In the genomic region with DNA sequence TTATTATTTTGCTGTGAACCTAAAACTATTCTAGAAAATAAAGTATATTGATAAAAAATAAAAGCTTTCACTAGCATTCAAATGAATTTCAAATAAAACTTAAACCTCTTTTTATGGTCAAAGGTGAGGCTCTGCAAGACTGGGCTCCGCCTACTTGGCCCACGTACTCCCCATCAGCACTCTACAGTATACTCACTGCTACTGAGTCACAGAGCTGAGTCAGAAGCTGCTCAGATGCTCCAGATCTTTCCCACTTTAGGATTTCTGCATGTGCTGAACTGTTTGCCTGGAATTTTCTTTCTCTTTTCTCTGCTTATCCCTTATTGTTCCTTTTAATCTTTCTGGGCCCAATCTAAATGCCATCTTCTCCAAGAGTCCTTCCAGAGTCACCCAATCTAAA, we compare ENCODE assay signal across 26 cellular contexts.
DNase-seq lines count a peak whose midpoint lies in the region; ATAC-seq and TF ChIP-seq lines count a peak whose summit lies in the region.
"Had no signal": no experiment of that assay in that cellular context is flagged by ENCODE, and none has a peak within 500 bp of the region (broad histone marks: within the 10 kb centered on the region; RNA-seq: fewer than 3 reads in every experiment).

No MANE protein-coding gene starts in this region.

- H3K27me3 ChIP-seq in KMS-11 (ENCODE audit: insufficient read depth, low read depth) (no peaks in the 10 kb centered on the region), foreskin keratinocyte (no peaks in the 10 kb centered on the region)
- H3K27me3 ChIP-seq: esophagus squamous epithelium, Peyer's patch had no signal

- H4K20me1 ChIP-seq in KMS-11 (ENCODE audit: insufficient read depth): no peaks in the 10 kb centered on the region

- peaks cover 19% of the 10 kb centered on the region for H3K4me1 ChIP-seq in KMS-11 (ENCODE audit: low read depth, poor library complexity, severe bottlenecking)
- no peaks in the 10 kb centered on the region for H3K4me1 ChIP-seq in foreskin keratinocyte
- H3K4me1 ChIP-seq: esophagus squamous epithelium, left ventricle myocardium inferior, Peyer's patch, psoas muscle had no signal

- no peaks in the 10 kb centered on the region for H3K36me3 ChIP-seq in KMS-11 (ENCODE audit: insufficient read depth)
- H3K36me3 ChIP-seq: esophagus squamous epithelium, left ventricle myocardium inferior, Peyer's patch had no signal

- no peak overlapping the region for H3K27ac ChIP-seq in KMS-11
- peak overlapping the region; percentile 8 for H3K27ac ChIP-seq in angular gyrus (ENCODE audit: low read depth, low read length)
- H3K27ac ChIP-seq in foreskin keratinocyte: no peak overlapping the region
- H3K27ac ChIP-seq: esophagus squamous epithelium, HL-60, left ventricle myocardium inferior, Peyer's patch, psoas muscle had no signal

- no peak overlapping the region for H2AFZ ChIP-seq in KMS-11 (ENCODE audit: low read depth)

- no peak overlapping the region for H3K9ac ChIP-seq in KMS-11

- DNase-seq in foreskin keratinocyte: peak; percentile 13 to 22
- DNase-seq in superior temporal gyrus (ENCODE audit: extremely low spot score): peak; percentile 28
- no peak for DNase-seq in dedifferentiated amniotic fluid mesenchymal stem cell (ENCODE audit: extremely low spot score)
- DNase-seq in KG1 (lab: John Stamatoyannopoulos, UW): no peak
- DNase-seq: activated CD8-positive, alpha-beta T cell treated with anti-CD3 and anti-CD28 coated beads, Interleukin-2, amount 10 ng/mL, durations not matched to agents 7 days and 5 days; activated naive CD4-positive, alpha-beta T cell; activated T-cell treated with anti-CD3 and anti-CD28 coated beads, Interleukin-2, amount 50 U/mL, for 1 hour; DND-41; effector CD4-positive, alpha-beta T cell; esophagus squamous epithelium; HFFc6; left ventricle myocardium inferior; NCI-H187; NCI-H2227 treated with DMSO at 0.1 percent for 48 hours; NK-92 treated with Interleukin-12 subunit alpha and Interleukin-12 subunit beta, amount 100 ng/mL, for 24 hours; Peyer's patch; psoas muscle; small intestine; stimulated activated CD4-positive, alpha-beta T cell treated with anti-CD3 and anti-CD28 coated beads, Interleukin-2, amount 100 ng/mL, for 48 hours; stimulated activated naive CD8-positive, alpha-beta T cell treated with anti-CD3 and anti-CD28 coated beads, Interleukin-15, Interleukin-2, amounts not matched to agents 100 U/mL and 50 U/mL, for 24 hours; T1000; trophoblast cell had no signal

- 0 out of 2 replicates have a peak overlapping the region, but pooled peaks have one; percentile 17 for H3K4me2 ChIP-seq in KMS-11

- H3K79me2 ChIP-seq in KMS-11 (ENCODE audit: insufficient read depth, low read depth): no peaks in the 10 kb centered on the region

- TF ChIP-seq CTCF in KMS-11 (conservative IDR thresholded peaks at IDR 0.05; ENCODE audit: low read depth, low read length) (no peak), foreskin keratinocyte (conservative IDR thresholded peaks at IDR 0.05) (no peak)

- H3K4me3 ChIP-seq in KMS-11 (IDR thresholded peaks at IDR 0.05; ENCODE audit: insufficient read depth, low read depth, low read length): no peak overlapping the region
- H3K4me3 ChIP-seq: esophagus squamous epithelium, left ventricle myocardium inferior, Peyer's patch, psoas muscle had no signal

- ATAC-seq in foreskin keratinocyte (peak; percentile 51), GM21423 (IDR thresholded peaks at IDR 0.05; ENCODE audit: unreplicated experiment) (no peak)
- ATAC-seq: activated CD8-positive, alpha-beta T cell treated with anti-CD3 and anti-CD28 coated beads, Interleukin-2, amount 10 ng/mL, durations not matched to agents 7 days and 5 days; psoas muscle; stimulated activated naive CD8-positive, alpha-beta T cell treated with anti-CD3 and anti-CD28 coated beads, Interleukin-15, Interleukin-2, amounts not matched to agents 100 U/mL and 50 U/mL, for 24 hours had no signal

Comparison
In these comparisons a context has a peak if more than half of its experiments do, and no peak if none do; other contexts are left out.
1. DNase-seq: peak in foreskin keratinocyte (2 of 2) and superior temporal gyrus (single experiment); none in dedifferentiated amniotic fluid mesenchymal stem cell (single experiment) and KG1 (single experiment).